In the genomic region with DNA sequence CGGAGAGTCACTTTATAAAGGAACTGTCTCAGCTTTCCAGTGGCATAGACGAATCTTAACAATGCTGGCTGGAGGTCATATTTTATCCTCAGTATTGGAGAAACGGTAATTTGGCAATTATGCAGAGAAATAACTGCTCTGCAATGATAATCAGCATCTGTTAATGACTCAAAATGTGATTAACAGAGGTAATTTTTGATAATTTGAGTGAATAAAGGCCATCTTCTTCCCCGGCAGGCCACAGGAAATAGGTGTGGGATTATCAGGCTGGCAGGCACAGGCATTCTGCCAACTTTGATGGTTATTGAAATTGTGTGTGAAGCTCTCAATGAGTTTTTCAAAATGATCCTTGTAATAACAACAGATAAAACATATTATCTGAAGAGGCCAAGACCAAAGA, we compare ENCODE assay signal across 21 cellular contexts.
"Had no signal": no experiment of that assay in that cellular context is flagged by ENCODE, and none has a peak within 500 bp of the region (broad histone marks: within the 10 kb centered on the region; RNA-seq: fewer than 3 reads in every experiment).

No MANE protein-coding gene starts in this region.

- DNase-seq: activated CD4-positive, alpha-beta T cell treated with anti-CD3 and anti-CD28 coated beads, Interleukin-2, amount 10 ng/mL, durations not matched to agents 7 days and 5 days; activated CD8-positive, alpha-beta memory T cell treated with anti-CD3 and anti-CD28 coated beads, Interleukin-2, amount 10 ng/mL, durations not matched to agents 7 days and 5 days; activated CD8-positive, alpha-beta T cell treated with anti-CD3 and anti-CD28 coated beads for 36 hours; activated effector memory CD4-positive, alpha-beta T cell treated with anti-CD3 and anti-CD28 coated beads, Interleukin-2, amount 50 U/mL, for 16 hours; activated naive CD4-positive, alpha-beta T cell treated with anti-CD3 and anti-CD28 coated beads, Interleukin-2, amount 10 ng/mL, durations not matched to agents 7 days and 5 days; activated T-cell treated with anti-CD3 and anti-CD28 coated beads for 4 hours; heart right ventricle; islet precursor cell; left cardiac atrium; stimulated activated CD4-positive, alpha-beta T cell treated with anti-CD3 and anti-CD28 coated beads, Interleukin-2, amount 100 ng/mL, for 48 hours; stimulated activated CD8-positive, alpha-beta memory T cell treated with anti-CD3 and anti-CD28 coated beads, Interleukin-4, amount 100 ng/mL, for 48 hours; stimulated activated naive B cell treated with anti-CD40 and anti-IgM and Interleukin-4, amounts not matched to agents 10 μg/mL and 1 μg/mL and 100 μg/mL, for 72 hours had no signal

- H3K4me1 Mint-ChIP-seq: activated CD4-positive, alpha-beta T cell treated with anti-CD3 and anti-CD28 coated beads, Interleukin-2, amount 10 ng/mL, durations not matched to agents 7 days and 5 days; activated CD8-positive, alpha-beta memory T cell treated with anti-CD3 and anti-CD28 coated beads, Interleukin-2, amount 10 ng/mL, durations not matched to agents 7 days and 5 days; activated naive CD4-positive, alpha-beta T cell treated with anti-CD3 and anti-CD28 coated beads, Interleukin-2, amount 10 ng/mL, durations not matched to agents 7 days and 5 days; memory B cell; stimulated activated naive B cell treated with anti-CD40 and anti-IgM and Interleukin-4, amounts not matched to agents 10 μg/mL and 1 μg/mL and 100 μg/mL, for 72 hours had no signal

- H3K9me3 Mint-ChIP-seq: activated naive CD4-positive, alpha-beta T cell treated with anti-CD3 and anti-CD28 coated beads, Interleukin-2, amount 10 ng/mL, durations not matched to agents 7 days and 5 days had no signal

- H3K9me3 ChIP-seq: vagina had no signal

- H3K4me3 Mint-ChIP-seq: activated CD4-positive, alpha-beta T cell treated with anti-CD3 and anti-CD28 coated beads, Interleukin-2, amount 10 ng/mL, durations not matched to agents 7 days and 5 days; activated CD8-positive, alpha-beta memory T cell treated with anti-CD3 and anti-CD28 coated beads, Interleukin-2, amount 10 ng/mL, durations not matched to agents 7 days and 5 days; activated CD8-positive, alpha-beta T cell treated with anti-CD3 and anti-CD28 coated beads for 36 hours; activated naive CD4-positive, alpha-beta T cell treated with anti-CD3 and anti-CD28 coated beads, Interleukin-2, amount 10 ng/mL, durations not matched to agents 7 days and 5 days; memory B cell; natural killer cell treated with Interleukin-12 subunit alpha and Interleukin-12 subunit beta and Interleukin-15 and Interleukin-18, amount 100 ng/mL, for 72 hours; stimulated activated naive B cell treated with anti-CD40 and anti-IgM and Interleukin-4, amounts not matched to agents 10 μg/mL and 1 μg/mL and 100 μg/mL, for 72 hours; type B pancreatic cell had no signal

- H3K27ac Mint-ChIP-seq: activated CD4-positive, alpha-beta T cell treated with anti-CD3 and anti-CD28 coated beads, Interleukin-2, amount 10 ng/mL, durations not matched to agents 7 days and 5 days; activated CD8-positive, alpha-beta memory T cell treated with anti-CD3 and anti-CD28 coated beads, Interleukin-2, amount 10 ng/mL, durations not matched to agents 7 days and 5 days; activated CD8-positive, alpha-beta T cell treated with anti-CD3 and anti-CD28 coated beads for 36 hours; activated naive CD4-positive, alpha-beta T cell treated with anti-CD3 and anti-CD28 coated beads, Interleukin-2, amount 10 ng/mL, durations not matched to agents 7 days and 5 days; memory B cell; natural killer cell treated with Interleukin-12 subunit alpha and Interleukin-12 subunit beta and Interleukin-15 and Interleukin-18, amount 100 ng/mL, for 72 hours; progenitor cell of endocrine pancreas; stimulated activated naive B cell treated with anti-CD40 and anti-IgM and Interleukin-4, amounts not matched to agents 10 μg/mL and 1 μg/mL and 100 μg/mL, for 72 hours; type B pancreatic cell had no signal

- H3K4me1 ChIP-seq: heart right ventricle, vagina had no signal

- H3K36me3 Mint-ChIP-seq: activated CD8-positive, alpha-beta memory T cell treated with anti-CD3 and anti-CD28 coated beads, Interleukin-2, amount 10 ng/mL, durations not matched to agents 7 days and 5 days; activated naive CD4-positive, alpha-beta T cell treated with anti-CD3 and anti-CD28 coated beads, Interleukin-2, amount 10 ng/mL, durations not matched to agents 7 days and 5 days; memory B cell; stimulated activated naive B cell treated with anti-CD40 and anti-IgM and Interleukin-4, amounts not matched to agents 10 μg/mL and 1 μg/mL and 100 μg/mL, for 72 hours; type B pancreatic cell had no signal

- H3K27me3 Mint-ChIP-seq: activated CD4-positive, alpha-beta T cell treated with anti-CD3 and anti-CD28 coated beads, Interleukin-2, amount 10 ng/mL, durations not matched to agents 7 days and 5 days; activated CD8-positive, alpha-beta memory T cell treated with anti-CD3 and anti-CD28 coated beads, Interleukin-2, amount 10 ng/mL, durations not matched to agents 7 days and 5 days; activated CD8-positive, alpha-beta T cell treated with anti-CD3 and anti-CD28 coated beads for 36 hours; activated naive CD4-positive, alpha-beta T cell treated with anti-CD3 and anti-CD28 coated beads, Interleukin-2, amount 10 ng/mL, durations not matched to agents 7 days and 5 days; memory B cell; progenitor cell of endocrine pancreas; stimulated activated naive B cell treated with anti-CD40 and anti-IgM and Interleukin-4, amounts not matched to agents 10 μg/mL and 1 μg/mL and 100 μg/mL, for 72 hours had no signal

- H3K27ac ChIP-seq: cardiac muscle cell, heart right ventricle, vagina, VCaP had no signal

- FAIRE-seq: endometrium had no signal

- ATAC-seq: activated CD4-positive, CD25-positive, alpha-beta regulatory T cell treated with anti-CD3 and anti-CD28 coated beads, Interleukin-2, amount 50 U/mL, for 24 hours; activated CD8-positive, alpha-beta memory T cell treated with anti-CD3 and anti-CD28 coated beads, Interleukin-2, amount 10 ng/mL, durations not matched to agents 7 days and 5 days; activated CD8-positive, alpha-beta T cell treated with anti-CD3 and anti-CD28 coated beads for 36 hours; heart right ventricle; left cardiac atrium; natural killer cell treated with Interleukin-12 subunit alpha and Interleukin-12 subunit beta and Interleukin-15 and Interleukin-18, amount 100 ng/mL, for 72 hours; stimulated activated naive B cell treated with anti-CD40 and anti-IgM and Interleukin-4, amounts not matched to agents 10 μg/mL and 1 μg/mL and 100 μg/mL, for 72 hours had no signal

- H3K27me3 ChIP-seq: cardiac muscle cell, heart right ventricle, vagina had no signal

- H3K4me3 ChIP-seq: cardiac muscle cell, heart right ventricle, vagina had no signal

- H3K36me3 ChIP-seq: cardiac muscle cell, heart right ventricle, vagina had no signal
